In genomic region chr12:132388379-132389015, GRCh38 we compare ENCODE assay signal across 17 cellular contexts. TPM values are rescaled to one million over a fixed set of nuclear protein-coding genes. Genes with fewer than 3 reads are reported as not detected.
DNase-seq lines count a peak whose midpoint lies in the region; ATAC-seq and TF ChIP-seq lines count a peak whose summit lies in the region.
"Had no signal": no experiment of that assay in that cellular context is flagged by ENCODE, and none has a peak within 500 bp of the region (broad histone marks: within the 10 kb centered on the region; RNA-seq: fewer than 3 reads in every experiment).

No MANE protein-coding gene starts in this region.

- DNase-seq in activated naive CD8-positive, alpha-beta T cell treated with anti-CD3 and anti-CD28 coated beads, Interleukin-2, amount 10 ng/mL, durations not matched to agents 7 days and 5 days, result peak; percentile 15
- DNase-seq in activated naive CD8-positive, alpha-beta T cell treated with anti-CD3 and anti-CD28 coated beads for 36 hours, result no peak
- DNase-seq in Panc1 (ENCODE audit: low read depth, low spot score) (no peak), glutamatergic neuron (peak; percentile 21), left colon (no peak), A172 (ENCODE audit: low spot score) (no peak)
- DNase-seq: ACHN; CD8-positive, alpha-beta T cell; COR-L47; DMS153; DND-41; GDM1; HFFc6 had no signal

- no peaks in the 10 kb centered on the region for H3K36me3 ChIP-seq in Panc1 (ENCODE audit: control insufficient read depth, insufficient read depth, low read length)
- H3K36me3 ChIP-seq: HAP-1 had no signal

- no peak overlapping the region for H3K27ac ChIP-seq in Panc1 (ENCODE audit: low read length)
- H3K27ac ChIP-seq: C4-2B had no signal

- no peaks in the 10 kb centered on the region for H3K9me3 Mint-ChIP-seq in activated naive CD8-positive, alpha-beta T cell treated with anti-CD3 and anti-CD28 coated beads, Interleukin-2, amount 10 ng/mL, durations not matched to agents 7 days and 5 days
- no peaks in the 10 kb centered on the region for H3K9me3 Mint-ChIP-seq in activated naive CD8-positive, alpha-beta T cell treated with anti-CD3 and anti-CD28 coated beads for 36 hours
- peaks cover 11% of the 10 kb centered on the region for H3K9me3 Mint-ChIP-seq in glutamatergic neuron (ENCODE audit: unreplicated experiment)
- H3K9me3 Mint-ChIP-seq: CD8-positive, alpha-beta T cell had no signal

- no peak for ATAC-seq in activated naive CD8-positive, alpha-beta T cell treated with anti-CD3 and anti-CD28 coated beads, Interleukin-2, amount 10 ng/mL, durations not matched to agents 7 days and 5 days (ENCODE audit: low read depth)
- ATAC-seq in Panc1 (peak; percentile 52), left colon (no peak), GM19395 (IDR thresholded peaks at IDR 0.05; ENCODE audit: unreplicated experiment) (no peak)
- ATAC-seq: CD8-positive, alpha-beta T cell; K562 had no signal

- TF ChIP-seq CTCF in Panc1 (IDR thresholded peaks at IDR 0.05), result no peak
- no peak for TF ChIP-seq CTCF in glutamatergic neuron (IDR thresholded peaks at IDR 0.05; ENCODE audit: partially characterized antibody, unreplicated experiment)

- H3K4me3 ChIP-seq in Panc1 (ENCODE audit: low read depth in 2 of 2, low read length in 2 of 2), result no peak overlapping the region
- H3K4me3 ChIP-seq: HAP-1, K562 had no signal

- H3K27me3 ChIP-seq in Panc1 (ENCODE audit: control insufficient read depth, insufficient read depth, low read length), result peaks cover 10% of the 10 kb centered on the region

- peaks cover 10% of the 10 kb centered on the region for H3K27me3 Mint-ChIP-seq in activated naive CD8-positive, alpha-beta T cell treated with anti-CD3 and anti-CD28 coated beads, Interleukin-2, amount 10 ng/mL, durations not matched to agents 7 days and 5 days
- H3K27me3 Mint-ChIP-seq in activated naive CD8-positive, alpha-beta T cell treated with anti-CD3 and anti-CD28 coated beads for 36 hours, result peaks cover 33% of the 10 kb centered on the region
- H3K27me3 Mint-ChIP-seq in glutamatergic neuron (ENCODE audit: unreplicated experiment), result peaks cover 16% of the 10 kb centered on the region

- BruUV-seq in Panc1 (replicated peaks; lab: Mats Ljungman, UMichigan), result no TSS peak

- H3K27ac Mint-ChIP-seq in activated naive CD8-positive, alpha-beta T cell treated with anti-CD3 and anti-CD28 coated beads, Interleukin-2, amount 10 ng/mL, durations not matched to agents 7 days and 5 days, result no peak overlapping the region
- no peak overlapping the region for H3K27ac Mint-ChIP-seq in activated naive CD8-positive, alpha-beta T cell treated with anti-CD3 and anti-CD28 coated beads for 36 hours
- H3K27ac Mint-ChIP-seq in glutamatergic neuron (ENCODE audit: unreplicated experiment), result peak overlapping the region; percentile 44
- H3K27ac Mint-ChIP-seq: CD8-positive, alpha-beta T cell; HFFc6 had no signal

- no peaks in the 10 kb centered on the region for H3K4me1 Mint-ChIP-seq in activated naive CD8-positive, alpha-beta T cell treated with anti-CD3 and anti-CD28 coated beads, Interleukin-2, amount 10 ng/mL, durations not matched to agents 7 days and 5 days
- H3K4me1 Mint-ChIP-seq in activated naive CD8-positive, alpha-beta T cell treated with anti-CD3 and anti-CD28 coated beads for 36 hours, result no peaks in the 10 kb centered on the region
- peaks cover 3% of the 10 kb centered on the region for H3K4me1 Mint-ChIP-seq in glutamatergic neuron (ENCODE audit: low read depth, unreplicated experiment)

- H3K9me3 ChIP-seq in Panc1 (ENCODE audit: control insufficient read depth, insufficient read depth, low read depth, low read length), result no peaks in the 10 kb centered on the region
- H3K9me3 ChIP-seq: HAP-1 had no signal

- in situ Hi-C loops in Panc1 (cut with HindIII; ENCODE audit: low pct_unique_long_range_greater_than_20kb, low sequenced_read_pairs), result no loop called here

- H3K36me3 Mint-ChIP-seq in activated naive CD8-positive, alpha-beta T cell treated with anti-CD3 and anti-CD28 coated beads, Interleukin-2, amount 10 ng/mL, durations not matched to agents 7 days and 5 days, result no peaks in the 10 kb centered on the region
- no peaks in the 10 kb centered on the region for H3K36me3 Mint-ChIP-seq in activated naive CD8-positive, alpha-beta T cell treated with anti-CD3 and anti-CD28 coated beads for 36 hours
- peaks cover 6% of the 10 kb centered on the region for H3K36me3 Mint-ChIP-seq in glutamatergic neuron (ENCODE audit: unreplicated experiment)
- H3K36me3 Mint-ChIP-seq: CD8-positive, alpha-beta T cell had no signal

- CTCF ChIA-PET in Panc1 (lab: Charles Lee), result no interaction called here

- intact Hi-C loops in Panc1 (cut with micrococcal nuclease; ENCODE audit: unreplicated experiment), result loop anchor here (10.0 kb wide), 1 partner anchor 104 kb away; no protein-coding TSS in a partner anchor
- intact Hi-C loops in left colon (cut with DNase I, micrococcal nuclease), result no loop called here

- H3K4me3 Mint-ChIP-seq in activated naive CD8-positive, alpha-beta T cell treated with anti-CD3 and anti-CD28 coated beads, Interleukin-2, amount 10 ng/mL, durations not matched to agents 7 days and 5 days, result no peak overlapping the region
- H3K4me3 Mint-ChIP-seq in activated naive CD8-positive, alpha-beta T cell treated with anti-CD3 and anti-CD28 coated beads for 36 hours, result no peak overlapping the region
- H3K4me3 Mint-ChIP-seq in glutamatergic neuron (ENCODE audit: unreplicated experiment), result no peak overlapping the region
- H3K4me3 Mint-ChIP-seq: CD8-positive, alpha-beta T cell; HFFc6 had no signal

- POLR2A ChIA-PET in activated naive CD8-positive, alpha-beta T cell treated with anti-CD3 and anti-CD28 coated beads, Interleukin-2, amount 10 ng/mL, durations not matched to agents 7 days and 5 days (lab: Charles Lee), result no interaction called here
- POLR2A ChIA-PET in Panc1 (lab: Charles Lee), result interaction anchor here (0.6 kb wide), 1 partner anchor 17 kb away, joined by 3 read pairs; no protein-coding TSS in a partner anchor

- H3K4me1 ChIP-seq in Panc1 (ENCODE audit: control insufficient read depth, insufficient read depth, low read length), result no peaks in the 10 kb centered on the region
- H3K4me1 ChIP-seq: HAP-1 had no signal

RNA-seq across cellular contexts. Expression of gene GALNT9, which starts 59.1 kb away (rescaled TPM):
- total RNA-seq in activated naive CD8-positive, alpha-beta T cell treated with anti-CD3 and anti-CD28 coated beads, Interleukin-2, amount 10 ng/mL, durations not matched to agents 7 days and 5 days, result not detected
- not detected for total RNA-seq in activated naive CD8-positive, alpha-beta T cell treated with anti-CD3 and anti-CD28 coated beads for 36 hours
- total RNA-seq in Panc1 (2021; ENCODE audit: unreplicated experiment) (0.33 TPM), glutamatergic neuron (ENCODE audit: unreplicated experiment) (13.7 TPM), left colon (under 1 TPM in 1 of 2 donors, not detected in 1; 0.39 TPM)
- polyA plus RNA-seq in Panc1 (2012; ENCODE audit: insufficient read length), result 0.67 TPM
- total RNA-seq in A172 (2014; rRNA removed; shearing (Covaris generic)), result 2.4 and 11.5 TPM in 2 replicates
- total RNA-seq: CD8-positive, alpha-beta T cell; HFFc6; K562 had no signal
- polyA plus RNA-seq: K562 had no signal

Comparison
In these comparisons a context has a peak if more than half of its experiments do, and no peak if none do; other contexts are left out.
1. DNase-seq: peak in activated naive CD8-positive, alpha-beta T cell treated with anti-CD3 and anti-CD28 coated beads, Interleukin-2, amount 10 ng/mL, durations not matched to agents 7 days and 5 days (single experiment) and glutamatergic neuron (single experiment); none in activated naive CD8-positive, alpha-beta T cell treated with anti-CD3 and anti-CD28 coated beads for 36 hours (single experiment), Panc1 (single experiment), left colon (0 of 2) and A172 (single experiment).